8 cellular contexts compared by ENCODE assay signal in genomic region chr3:124559650-124560405, GRCh38.
DNase-seq lines count a peak whose midpoint lies in the region; ATAC-seq and TF ChIP-seq lines count a peak whose summit lies in the region.

No MANE protein-coding gene starts in this region.

- H3K79me2 ChIP-seq in H9 (ENCODE audit: insufficient read depth, low read length), result no peaks in the 10 kb centered on the region

- no peak overlapping the region for H3K4me3 Mint-ChIP-seq in H9
- H3K4me3 Mint-ChIP-seq in central memory CD8-positive, alpha-beta T cell, result no peak overlapping the region

- H3K14ac ChIP-seq in H9 (ENCODE audit: insufficient read depth, low read length), result no peak overlapping the region

- H3K27me3 ChIP-seq in H9 (ENCODE audit: insufficient read depth, low read length), result no peaks in the 10 kb centered on the region

- H3K4ac ChIP-seq in H9 (ENCODE audit: low read depth, low read length), result no peak overlapping the region

- no peak overlapping the region for H2BK5ac ChIP-seq in H9 (ENCODE audit: insufficient read length, low read length)

- ATAC-seq in central memory CD8-positive, alpha-beta T cell (replicated peaks; ENCODE audit: extremely low read depth, poor library complexity, severe bottlenecking), result peak; percentile 36
- ATAC-seq in left colon, result peak; percentile 70
- no peak for ATAC-seq in GM21576 (IDR thresholded peaks at IDR 0.05; ENCODE audit: unreplicated experiment)

- no peaks in the 10 kb centered on the region for H4K20me1 ChIP-seq in H9 (ENCODE audit: control insufficient read depth, insufficient read depth, insufficient read length)

- no peaks in the 10 kb centered on the region for H3K79me1 ChIP-seq in H9 (ENCODE audit: insufficient read depth, low read depth, low read length, poor library complexity, severe bottlenecking)

- no peak overlapping the region for H2BK12ac ChIP-seq in H9 (ENCODE audit: insufficient read length, low read depth, low read length)

- H2BK20ac ChIP-seq in H9 (ENCODE audit: low read depth, low read length, poor library complexity, severe bottlenecking), result no peak overlapping the region

- H3K23ac ChIP-seq in H9 (ENCODE audit: insufficient read length, low read depth, low read length), result no peak overlapping the region

- H2AFZ ChIP-seq in H9 (ENCODE audit: low read length), result no peak overlapping the region

- no CpG with 5 or more reads among the region's 8 CpGs for WGBS in H9 (ENCODE audit: extremely low coverage, insufficient read length, low lambda C conversion rate)

- H2BK120ac ChIP-seq in H9 (ENCODE audit: low read depth, low read length, poor library complexity, severe bottlenecking), result no peak overlapping the region

- 0 out of 2 replicates have a peak, but pooled peaks cover 1% of the 10 kb centered on the region for H3K27me3 Mint-ChIP-seq in H9 (ENCODE audit: low read depth)
- H3K27me3 Mint-ChIP-seq in central memory CD8-positive, alpha-beta T cell, result peaks cover 74% of the 10 kb centered on the region

- H3K4me1 Mint-ChIP-seq in H9, result peaks cover 17 to 27% of the 10 kb centered on the region in 2 experiments
- no peaks in the 10 kb centered on the region for H3K4me1 Mint-ChIP-seq in central memory CD8-positive, alpha-beta T cell

- no peak overlapping the region for H3K27ac Mint-ChIP-seq in H9
- H3K27ac Mint-ChIP-seq in central memory CD8-positive, alpha-beta T cell (ENCODE audit: low read depth), result no peak overlapping the region

- H3K4me1 ChIP-seq in H9 (ENCODE audit: insufficient read depth, low read length), result no peaks in the 10 kb centered on the region

- H4K8ac ChIP-seq in H9 (replicated peaks; ENCODE audit: insufficient read length, low read depth, low read length), result no peak overlapping the region

- H2BK15ac ChIP-seq in H9 (ENCODE audit: low read depth, low read length), result no peak overlapping the region

- no peak overlapping the region for H4K5ac ChIP-seq in H9 (ENCODE audit: insufficient read length, low read depth, low read length)

- H3K18ac ChIP-seq in H9 (ENCODE audit: insufficient read length, low read depth, low read length), result no peak overlapping the region

- H3K9me3 Mint-ChIP-seq in H9, result no peaks in the 10 kb centered on the region
- H3K9me3 Mint-ChIP-seq in central memory CD8-positive, alpha-beta T cell, result no peaks in the 10 kb centered on the region

- no peak overlapping the region for H3K56ac ChIP-seq in H9 (ENCODE audit: insufficient read length, low read depth, low read length)

- H4K91ac ChIP-seq in H9 (ENCODE audit: insufficient read length, low read depth, low read length), result no peak overlapping the region

- peak in 12 of 14 donors; percentile 18 to 60 (median 38) for DNase-seq in C1 segment of cervical spinal cord (lab: John Stamatoyannopoulos, UW)
- DNase-seq in H9, result peak; percentile 82
- DNase-seq in NCI-H2196 (lab: John Stamatoyannopoulos, UW; ENCODE audit: unreplicated experiment), result peak; percentile 94
- peak; percentile 29 for DNase-seq in activated CD4-positive, CD25-positive, alpha-beta regulatory T cell treated with anti-CD3 and anti-CD28 coated beads, Interleukin-2, amount 50 U/mL, for 16 hours (ENCODE audit: low read depth, low spot score)
- DNase-seq in central memory CD8-positive, alpha-beta T cell (ENCODE audit: low spot score in 2 of 2), result no peak
- DNase-seq in left colon, result peak; percentile 62 to 73
- DNase-seq in stimulated activated CD4-positive, alpha-beta T cell treated with anti-CD3 and anti-CD28 coated beads, Interleukin-1b, Interleukin-23, amount 100 ng/mL, for 48 hours, result peak; percentile 58

- intact Hi-C loops in left colon (cut with DNase I, micrococcal nuclease), result no loop called here

- no peaks in the 10 kb centered on the region for H3K36me3 Mint-ChIP-seq in H9 (ENCODE audit: insufficient read depth in 1 of 3, low read depth in 3 of 3)
- peaks cover 2% of the 10 kb centered on the region for H3K36me3 Mint-ChIP-seq in central memory CD8-positive, alpha-beta T cell (ENCODE audit: insufficient read depth)

- H3T11ph ChIP-seq in H9 (ENCODE audit: low read length), result no peak overlapping the region

- no peak overlapping the region for H3K27ac ChIP-seq in H9 (ENCODE audit: insufficient read length, low read depth, low read length)

- H3K9me3 ChIP-seq in H9 (ENCODE audit: control insufficient read depth, low read depth, low read length), result no peaks in the 10 kb centered on the region

- no peak overlapping the region for H3K9ac ChIP-seq in H9 (ENCODE audit: extremely low read depth, insufficient read length, low read length)

- peak; percentile 93 for TF ChIP-seq CTCF in H9 (conservative IDR thresholded peaks at IDR 0.05)

- H3K23me2 ChIP-seq in H9 (ENCODE audit: insufficient read length, low read depth, low read length, poor library complexity, severe bottlenecking), result no peaks in the 10 kb centered on the region

- no peak overlapping the region for H2AK5ac ChIP-seq in H9 (ENCODE audit: insufficient read length, low read length)

- no peak overlapping the region for H3K4me2 ChIP-seq in H9 (ENCODE audit: insufficient read depth, insufficient read length, low read length)

Comparison
In these comparisons a context has a peak if more than half of its experiments do, and no peak if none do; other contexts are left out.
1. DNase-seq: peak in C1 segment of cervical spinal cord (12 of 14), H9 (single experiment), NCI-H2196 (single experiment), activated CD4-positive, CD25-positive, alpha-beta regulatory T cell treated with anti-CD3 and anti-CD28 coated beads, Interleukin-2, amount 50 U/mL, for 16 hours (single experiment), left colon (2 of 2) and stimulated activated CD4-positive, alpha-beta T cell treated with anti-CD3 and anti-CD28 coated beads, Interleukin-1b, Interleukin-23, amount 100 ng/mL, for 48 hours (single experiment); none in central memory CD8-positive, alpha-beta T cell (0 of 2).